In genomic region chr4:139521764-139522373, GRCh38 we compare ENCODE assay signal across 17 cellular contexts. TPM values are rescaled to one million over a fixed set of nuclear protein-coding genes. Genes with fewer than 3 reads are reported as not detected.
A peak's percentile ranks its signal among the peaks of the same experiment; 100 is the strongest.
DNase-seq lines count a peak whose midpoint lies in the region; ATAC-seq and TF ChIP-seq lines count a peak whose summit lies in the region.
"Had no signal": no experiment of that assay in that cellular context is flagged by ENCODE, and none has a peak within 500 bp of the region (broad histone marks: within the 10 kb centered on the region; RNA-seq: fewer than 3 reads in every experiment).

No MANE protein-coding gene starts in this region.

- H3K9me3 ChIP-seq in endodermal cell (ENCODE audit: control insufficient read depth, low read length), result no peaks in the 10 kb centered on the region
- H3K9me3 ChIP-seq: body of pancreas, sigmoid colon had no signal

- no peak for DNase-seq in CD14-positive monocyte (ENCODE audit: low spot score)
- no peak for DNase-seq in endodermal cell
- DNase-seq in glutamatergic neuron, result no peak
- DNase-seq in GDM1 (lab: John Stamatoyannopoulos, UW), result no peak
- DNase-seq in NCI-H1694 (lab: John Stamatoyannopoulos, UW), result no peak
- DNase-seq: activated naive CD4-positive, alpha-beta T cell treated with anti-CD3 and anti-CD28 coated beads, Interleukin-2, amount 10 ng/mL, durations not matched to agents 7 days and 5 days; body of pancreas; effector memory CD8-positive, alpha-beta T cell; foreskin fibroblast; mesenchymal stem cell; NCI-H1105; sigmoid colon; stimulated activated CD4-positive, alpha-beta T cell treated with anti-CD3 and anti-CD28 coated beads, Interleukin-4, amount 100 ng/mL, for 1 hour had no signal

- H3K27ac ChIP-seq in endodermal cell (ENCODE audit: low read depth, low read length), result peak overlapping the region; percentile 80
- H3K27ac ChIP-seq: body of pancreas, sigmoid colon had no signal

- H3K36me3 ChIP-seq in endodermal cell (ENCODE audit: control insufficient read depth, insufficient read depth, low read length), result peaks cover 80% of the 10 kb centered on the region

- no peak overlapping the region for H3K9ac ChIP-seq in endodermal cell (ENCODE audit: extremely low read depth, low read length, poor library complexity, severe bottlenecking)

- H3K36me3 Mint-ChIP-seq in CD14-positive monocyte (peaks cover 67 to 83% of the 10 kb centered on the region in 2 donors), endodermal cell (ENCODE audit: low read depth) (peaks cover 64% of the 10 kb centered on the region), glutamatergic neuron (ENCODE audit: unreplicated experiment) (no peaks in the 10 kb centered on the region)

- WGBS in endodermal cell (ENCODE audit: insufficient coverage in 1 of 2, insufficient read length in 1 of 2), 2 experiments, result 90 to 94% methylated on average over 3 to 4 of the region's 4 CpGs

- peak overlapping the region in 1 of 2 donors; percentile 8 for H3K4me3 Mint-ChIP-seq in CD14-positive monocyte
- H3K4me3 Mint-ChIP-seq in endodermal cell, result no peak overlapping the region
- H3K4me3 Mint-ChIP-seq in glutamatergic neuron (ENCODE audit: unreplicated experiment), result no peak overlapping the region
- H3K4me3 Mint-ChIP-seq: activated naive CD4-positive, alpha-beta T cell treated with anti-CD3 and anti-CD28 coated beads, Interleukin-2, amount 10 ng/mL, durations not matched to agents 7 days and 5 days; effector memory CD8-positive, alpha-beta T cell; type B pancreatic cell had no signal

- H3K27me3 ChIP-seq in endodermal cell (ENCODE audit: control insufficient read depth, insufficient read depth, low read length, poor library complexity, severe bottlenecking), result no peaks in the 10 kb centered on the region
- H3K27me3 ChIP-seq: body of pancreas, sigmoid colon had no signal

- H3K9me3 Mint-ChIP-seq in CD14-positive monocyte, result no peaks in the 10 kb centered on the region
- no peaks in the 10 kb centered on the region for H3K9me3 Mint-ChIP-seq in endodermal cell
- no peaks in the 10 kb centered on the region for H3K9me3 Mint-ChIP-seq in glutamatergic neuron (ENCODE audit: unreplicated experiment)
- H3K9me3 Mint-ChIP-seq: activated naive CD4-positive, alpha-beta T cell treated with anti-CD3 and anti-CD28 coated beads, Interleukin-2, amount 10 ng/mL, durations not matched to agents 7 days and 5 days; effector memory CD8-positive, alpha-beta T cell; type B pancreatic cell had no signal

- TF ChIP-seq CTCF in CD14-positive monocyte (IDR thresholded peaks at IDR 0.05), result no peak
- TF ChIP-seq CTCF in endodermal cell (conservative IDR thresholded peaks at IDR 0.05), result no peak
- TF ChIP-seq CTCF in glutamatergic neuron (IDR thresholded peaks at IDR 0.05; ENCODE audit: partially characterized antibody, unreplicated experiment), result no peak

- H3K4me3 ChIP-seq in endodermal cell (ENCODE audit: low read length), result no peak overlapping the region
- H3K4me3 ChIP-seq: body of pancreas, sigmoid colon had no signal

- peaks cover 2% of the 10 kb centered on the region for H3K4me1 ChIP-seq in endodermal cell (ENCODE audit: control insufficient read depth, insufficient read depth, low read length)
- H3K4me1 ChIP-seq: body of pancreas had no signal

- peaks cover 59% of the 10 kb centered on the region for H3K4me1 Mint-ChIP-seq in CD14-positive monocyte
- H3K4me1 Mint-ChIP-seq in endodermal cell, result peaks cover 6% of the 10 kb centered on the region
- peaks cover 22% of the 10 kb centered on the region for H3K4me1 Mint-ChIP-seq in glutamatergic neuron (ENCODE audit: low read depth, unreplicated experiment)

- H3K27ac Mint-ChIP-seq in CD14-positive monocyte, result peak overlapping the region; percentile 63 to 89 (median 73)
- H3K27ac Mint-ChIP-seq in endodermal cell, result no peak overlapping the region
- H3K27ac Mint-ChIP-seq in glutamatergic neuron (ENCODE audit: unreplicated experiment), result no peak overlapping the region
- H3K27ac Mint-ChIP-seq: activated naive CD4-positive, alpha-beta T cell treated with anti-CD3 and anti-CD28 coated beads, Interleukin-2, amount 10 ng/mL, durations not matched to agents 7 days and 5 days; effector memory CD8-positive, alpha-beta T cell; type B pancreatic cell had no signal

- intact Hi-C loops in CD14-positive monocyte (cut with micrococcal nuclease), result no loop called here

- ATAC-seq in GM21515 (IDR thresholded peaks at IDR 0.05; ENCODE audit: unreplicated experiment), result peak; percentile 56
- ATAC-seq in HG03521 (IDR thresholded peaks at IDR 0.05; ENCODE audit: unreplicated experiment), result peak; percentile 40
- no peak for ATAC-seq in GM18517 (IDR thresholded peaks at IDR 0.05; ENCODE audit: unreplicated experiment)
- ATAC-seq: body of pancreas; effector memory CD8-positive, alpha-beta T cell had no signal

- H3K27me3 Mint-ChIP-seq in CD14-positive monocyte (ENCODE audit: low read depth in 3 of 3), result no peaks in the 10 kb centered on the region
- H3K27me3 Mint-ChIP-seq in endodermal cell (ENCODE audit: insufficient read depth), result no peaks in the 10 kb centered on the region
- no peaks in the 10 kb centered on the region for H3K27me3 Mint-ChIP-seq in glutamatergic neuron (ENCODE audit: unreplicated experiment)
- H3K27me3 Mint-ChIP-seq: activated naive CD4-positive, alpha-beta T cell treated with anti-CD3 and anti-CD28 coated beads, Interleukin-2, amount 10 ng/mL, durations not matched to agents 7 days and 5 days; effector memory CD8-positive, alpha-beta T cell; type B pancreatic cell had no signal

RNA-seq across cellular contexts. Expression of gene SETD7, which starts 34.1 kb away (rescaled TPM):
- 10 to 100 TPM; 15.4 to 16.8 TPM for polyA plus RNA-seq in CD14-positive monocyte
- total RNA-seq in endodermal cell, result 10 to 100 TPM; 13.8 to 19.4 TPM
- 12.7 TPM for polyA plus RNA-seq in endodermal cell (2013, experiment 1 of 2)
- polyA plus RNA-seq in endodermal cell (2013, experiment 2 of 2), result 13.2 TPM
- 22.6 TPM for total RNA-seq in glutamatergic neuron (ENCODE audit: unreplicated experiment)

Comparison
In these comparisons a context has a peak if more than half of its experiments do, and no peak if none do; other contexts are left out.
1. H3K27ac Mint-ChIP-seq: peak in CD14-positive monocyte (7 of 7); none in endodermal cell (single experiment) and glutamatergic neuron (single experiment).